In genomic region chr1:74779750-74780149, GRCh38 we compare ENCODE assay signal across 2 cellular contexts.
A peak's percentile ranks its signal among the peaks of the same experiment; 100 is the strongest.
TF ChIP-seq lines count a peak whose summit lies in the region.

No MANE protein-coding gene starts in this region.

TF ChIP-seq in HepG2, 621 proteins besides CTCF, POLR2A, EP300 and RAD21:
- TF ChIP-seq NFE2L2 (IDR thresholded peaks at IDR 0.05; ENCODE audit: low read length) (peak; percentile 72), MAFF (IDR thresholded peaks at IDR 0.05; ENCODE audit: low read depth, low read length) (peak; percentile 80), MAFK (conservative IDR thresholded peaks at IDR 0.05 in 1 of 2, IDR thresholded peaks at IDR 0.05 in 1 of 2; ENCODE audit: low read length in 2 of 2) (peak; percentile 75 to 82), NR2F1 (CRISPR knock-in tag; IDR thresholded peaks at IDR 0.05) (no peak)

TF ChIP-seq in H1, 55 proteins besides CTCF, POLR2A, EP300 and RAD21:
- TF ChIP-seq CEBPB (IDR thresholded peaks at IDR 0.05; ENCODE audit: low read depth, low read length), result no peak
- TF ChIP-seq RXRA (IDR thresholded peaks at IDR 0.05; ENCODE audit: insufficient read depth, low read depth, low read length), result no peak
- no peak for TF ChIP-seq SIX5 (IDR thresholded peaks at IDR 0.05; ENCODE audit: low read depth, low read length)
- no peak for TF ChIP-seq HDAC2 (IDR thresholded peaks at IDR 0.05; ENCODE audit: borderline replicate concordance in 1 of 2, low read depth in 2 of 2, low read length in 2 of 2)
- no peak for TF ChIP-seq RNF2 (IDR thresholded peaks at IDR 0.05; ENCODE audit: borderline replicate concordance, low read depth, low read length, missing control alignments, poor library complexity, severe bottlenecking)
- TF ChIP-seq CBX5 (IDR thresholded peaks at IDR 0.05; ENCODE audit: low read depth, low read length), result no peak
- TF ChIP-seq TAF1 (IDR thresholded peaks at IDR 0.05; ENCODE audit: low read depth, low read length), result no peak
- TF ChIP-seq BACH1 (IDR thresholded peaks at IDR 0.05; ENCODE audit: low read length), result 0 out of 2 replicates have a peak, but pooled peaks have one; percentile 44
- no peak for TF ChIP-seq ASH2L (IDR thresholded peaks at IDR 0.05; ENCODE audit: low read length)
TF ChIP-seq in H1: peak in this region for 1.
